13 cellular contexts compared by ENCODE assay signal in the genomic region with DNA sequence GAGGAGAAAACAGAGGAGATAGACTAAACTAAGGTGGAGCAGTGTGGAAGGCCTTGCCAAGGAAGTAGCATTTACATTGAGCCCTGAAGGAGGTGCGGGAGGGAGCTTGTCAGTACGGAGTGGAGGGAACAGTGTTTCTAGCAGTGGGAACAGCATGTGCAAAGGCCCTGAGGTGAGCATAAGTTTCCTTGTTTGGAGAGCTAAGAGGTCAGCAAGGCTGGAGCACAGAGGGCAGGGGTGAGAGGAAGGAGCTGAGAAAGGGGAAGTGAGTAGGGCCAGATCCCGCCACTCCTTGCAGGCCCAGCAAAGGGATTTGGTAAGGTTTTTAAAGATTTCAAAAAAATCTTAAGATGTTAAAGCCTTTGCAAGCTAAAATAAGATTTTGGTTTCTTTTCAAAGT.
"Had no signal": no experiment of that assay in that cellular context is flagged by ENCODE, and none has a peak within 500 bp of the region (broad histone marks: within the 10 kb centered on the region; RNA-seq: fewer than 3 reads in every experiment).

No MANE protein-coding gene starts in this region.

- FAIRE-seq: colon, frontal cortex, kidney had no signal

- H3K36me3 ChIP-seq: ovary had no signal

- H3K27ac ChIP-seq: ovary, testis had no signal

- H3K27me3 ChIP-seq: ovary, testis had no signal

- ATAC-seq: activated T-cell treated with anti-CD3 and anti-CD28 coated beads, Interleukin-2, amount 50 U/mL, for 72 hours; stimulated activated naive CD8-positive, alpha-beta T cell treated with anti-CD3 and anti-CD28 coated beads, Interleukin-15, amount 100 ng/mL, for 72 hours had no signal

- H3K4me3 ChIP-seq: ovary, testis had no signal

- H3K9me3 ChIP-seq: ovary, testis had no signal

- DNase-seq: activated CD4-positive, alpha-beta memory T cell treated with anti-CD3 and anti-CD28 coated beads for 36 hours; activated CD8-positive, alpha-beta memory T cell treated with anti-CD3 and anti-CD28 coated beads, Interleukin-2, amount 50 U/mL, for 4 hours; activated gamma-delta T cell treated with Interleukin-2 at 50 U/mL for 16 hours; activated naive CD8-positive, alpha-beta T cell treated with anti-CD3 and anti-CD28 coated beads for 36 hours; activated T-cell treated with anti-CD3 and anti-CD28 coated beads, Interleukin-2, amount 50 U/mL, for 72 hours; effector CD4-positive, alpha-beta T cell; kidney; ovary; stimulated activated CD4-positive, alpha-beta T cell treated with anti-CD3 and anti-CD28 coated beads, Interleukin-4, amount 100 ng/mL, for 4 hours; stimulated activated naive CD8-positive, alpha-beta T cell treated with anti-CD3 and anti-CD28 coated beads, Interleukin-15, amount 100 ng/mL, for 72 hours; testis had no signal
